In the genomic region with DNA sequence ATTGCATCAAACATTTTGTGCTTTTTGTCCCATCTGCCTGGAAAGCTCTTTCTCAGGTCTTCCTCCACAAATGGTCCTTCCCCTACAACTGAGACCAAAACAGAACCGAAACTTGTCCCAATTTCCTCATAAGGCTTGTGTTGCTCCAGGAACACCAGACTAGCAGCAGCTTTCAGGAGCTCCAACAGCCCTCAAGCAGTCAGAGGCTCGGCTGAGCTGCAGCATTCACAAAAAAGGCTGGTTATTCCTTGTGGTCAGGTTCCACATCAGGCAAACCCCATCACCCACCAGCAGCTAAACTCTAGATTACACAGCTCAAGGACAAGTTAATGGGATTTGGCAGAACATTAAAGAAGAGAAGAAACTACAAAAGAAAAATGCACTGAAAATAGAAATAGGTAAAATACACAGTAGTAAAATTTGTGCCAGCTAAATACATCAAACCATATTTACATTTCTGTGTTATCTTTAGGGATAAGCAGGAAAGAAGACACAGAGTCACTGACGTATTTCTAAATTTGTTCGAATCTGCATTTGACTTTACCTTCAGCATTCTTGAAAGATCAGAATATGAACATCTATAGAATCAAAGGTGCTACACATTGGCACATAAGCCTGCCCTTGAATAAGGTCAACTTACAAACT, we compare ENCODE assay signal across 18 cellular contexts.
A peak's percentile ranks its signal among the peaks of the same experiment; 100 is the strongest.
DNase-seq lines count a peak whose midpoint lies in the region; ATAC-seq, FAIRE-seq and TF ChIP-seq lines count a peak whose summit lies in the region.
"Had no signal": no experiment of that assay in that cellular context is flagged by ENCODE, and none has a peak within 500 bp of the region (broad histone marks: within the 10 kb centered on the region; RNA-seq: fewer than 3 reads in every experiment).

No MANE protein-coding gene starts in this region.

- no peaks in the 10 kb centered on the region for H3K36me3 ChIP-seq in astrocyte (ENCODE audit: insufficient read depth, low read length)
- no peaks in the 10 kb centered on the region for H3K36me3 ChIP-seq in HepG2 (replicated peaks in 1 of 2; ENCODE audit: control insufficient read depth in 1 of 2, insufficient read depth in 2 of 2, low read length in 2 of 2)
- H3K36me3 ChIP-seq: BE2C had no signal

- H3K9me3 Mint-ChIP-seq in astrocyte (ENCODE audit: unreplicated experiment) = no peaks in the 10 kb centered on the region
- H3K9me3 Mint-ChIP-seq: CD8-positive, alpha-beta memory T cell; HFFc6 had no signal

- no peaks in the 10 kb centered on the region for H4K20me1 ChIP-seq in astrocyte (ENCODE audit: insufficient read depth, low read length)
- no peaks in the 10 kb centered on the region for H4K20me1 ChIP-seq in HepG2 (ENCODE audit: insufficient read depth, low read length)

- no peaks in the 10 kb centered on the region for H3K27me3 Mint-ChIP-seq in astrocyte (ENCODE audit: low read depth, unreplicated experiment)

- CTCF ChIA-PET in HepG2 (lab: Yijun Ruan, JAX; ENCODE audit: low intra/inter-chr PET ratio, low total read pairs) = no interaction called here

- H3K9ac ChIP-seq in astrocyte (ENCODE audit: low read length) (no peak overlapping the region), HepG2 (ENCODE audit: insufficient read depth, low read depth, low read length) (peak overlapping the region; percentile 6; the same call in 1 of the 2 replicates)

- H3K9me3 ChIP-seq in astrocyte (ENCODE audit: insufficient read depth, low read depth, low read length) (no peaks in the 10 kb centered on the region), HepG2 (ENCODE audit: low read length) (no peaks in the 10 kb centered on the region)
- H3K9me3 ChIP-seq: BE2C had no signal

- peaks cover 38% of the 10 kb centered on the region for H3K4me1 Mint-ChIP-seq in astrocyte (ENCODE audit: low read depth, unreplicated experiment)
- H3K4me1 Mint-ChIP-seq: CD8-positive, alpha-beta memory T cell had no signal

- no peak overlapping the region for H2AFZ ChIP-seq in astrocyte (ENCODE audit: low read depth, low read length)
- H2AFZ ChIP-seq in HepG2 (ENCODE audit: low read length) = peak overlapping the region; percentile 10

- ATAC-seq in HepG2 (peak; percentile 68), sciatic nerve (peak; percentile 52), GM18870 (IDR thresholded peaks at IDR 0.05; ENCODE audit: unreplicated experiment) (no peak)
- ATAC-seq: K562, Panc1 had no signal

- TF ChIP-seq RAD21 in HepG2 (CRISPR knock-in tag; IDR thresholded peaks at IDR 0.05) = no peak

- H3K27ac ChIP-seq in astrocyte (ENCODE audit: low read depth, low read length) (no peak overlapping the region), HepG2 (ENCODE audit: extremely low read length, insufficient read depth, low read length) (peak overlapping the region; percentile 45)
- H3K27ac ChIP-seq: HL-60 had no signal

- H3K79me2 ChIP-seq in astrocyte (ENCODE audit: insufficient read depth, low read length) (no peaks in the 10 kb centered on the region), HepG2 (ENCODE audit: insufficient read depth, low read length) (no peaks in the 10 kb centered on the region)

- intact Hi-C loops in HepG2 (cut with micrococcal nuclease; ENCODE audit: unreplicated experiment) (loop anchor here (1.0 to 2.0 kb wide), 4 partner anchors 52 to 92 kb away; no protein-coding TSS in a partner anchor), sciatic nerve (cut with DNase I) (no loop called here)

- no peaks in the 10 kb centered on the region for H3K36me3 Mint-ChIP-seq in astrocyte (ENCODE audit: low read depth, unreplicated experiment)
- H3K36me3 Mint-ChIP-seq: CD8-positive, alpha-beta memory T cell had no signal

- no TSS peak for BruUV-seq in HepG2 (replicated peaks; lab: Mats Ljungman, UMichigan)

- DNase-seq in G401 (ENCODE audit: low spot score) (peak; percentile 2), astrocyte (ENCODE audit: low read depth) (no peak), HepG2 (ENCODE audit: low spot score) (peak; percentile 86), sciatic nerve (ENCODE audit: low spot score) (no peak), NCI-H2196 (lab: John Stamatoyannopoulos, UW; ENCODE audit: unreplicated experiment) (no peak), GDM1 (lab: John Stamatoyannopoulos, UW) (no peak)
- DNase-seq: BE2C; CD8-positive, alpha-beta memory T cell; HFFc6; NCI-H1048; NCI-H446 treated with DMSO at 0.1 percent for 48 hours; NCI-H774; SHP77 had no signal

- POLR2A ChIA-PET in HepG2 (lab: Yijun Ruan, JAX) = interaction anchor here (0.9 to 4.0 kb wide), 6 partner anchors 16 to 93 kb away, joined by 3 to 29 read pairs (median 10); no protein-coding TSS in a partner anchor

- TF ChIP-seq EP300 in HepG2 (IDR thresholded peaks at IDR 0.05; ENCODE audit: low read depth in 2 of 2, low read length in 2 of 2) (peak in 1 of 2 experiments; percentile 79; a peak in 2 of 4 replicates), HepG2 (CRISPR knock-in tag; IDR thresholded peaks at IDR 0.05; ENCODE audit: borderline replicate concordance) (peak; percentile 76; the same call in 1 of the 2 replicates)

- TF ChIP-seq CTCF in astrocyte (IDR thresholded peaks at IDR 0.05; ENCODE audit: insufficient read depth, low read depth, low read length) (no peak), HepG2 (CRISPR knock-in tag; IDR thresholded peaks at IDR 0.05) (no peak)

- WGBS in HepG2 (ENCODE audit: low lambda C conversion rate) = 27% methylated on average over 4 of the region's 4 CpGs

- H3K27ac Mint-ChIP-seq in astrocyte (ENCODE audit: unreplicated experiment) = peak overlapping the region; percentile 14
- H3K27ac Mint-ChIP-seq: HFFc6 had no signal

- H3K4me2 ChIP-seq in astrocyte (ENCODE audit: low read length) (no peak overlapping the region), HepG2 (ENCODE audit: low read depth, low read length) (peak overlapping the region; percentile 40)

- no peak overlapping the region for H3K4me3 ChIP-seq in astrocyte (ENCODE audit: insufficient read depth, low read depth, low read length)
- no peak overlapping the region for H3K4me3 ChIP-seq in HepG2 (replicated peaks in 1 of 3; ENCODE audit: insufficient read depth in 1 of 3, low read depth in 2 of 3, low read length in 3 of 3)
- H3K4me3 ChIP-seq: K562 had no signal

- FAIRE-seq in astrocyte (lab: Jason Lieb, UNC) = no peak
- no peak for FAIRE-seq in HepG2 (lab: Jason Lieb, UNC)
- FAIRE-seq: H1, K562 had no signal

- H3K4me1 ChIP-seq in astrocyte (ENCODE audit: insufficient read depth, low read length) (peaks cover under 1% of the 10 kb centered on the region), HepG2 (ENCODE audit: insufficient read depth, low read length) (peaks cover 44% of the 10 kb centered on the region)
- H3K4me1 ChIP-seq: BE2C had no signal

- TF ChIP-seq POLR2A in HepG2 (IDR thresholded peaks at IDR 0.05; ENCODE audit: insufficient read depth in 1 of 2, low read depth in 2 of 2, low read length in 2 of 2) = no peak

- no peak overlapping the region for H3K4me3 Mint-ChIP-seq in astrocyte (ENCODE audit: unreplicated experiment)
- H3K4me3 Mint-ChIP-seq: CD8-positive, alpha-beta memory T cell; HFFc6 had no signal

- no peaks in the 10 kb centered on the region for H3K27me3 ChIP-seq in astrocyte (ENCODE audit: insufficient read depth, low read length)
- no peaks in the 10 kb centered on the region; a peak in 1 of 5 replicates for H3K27me3 ChIP-seq in HepG2 (ENCODE audit: control insufficient read depth in 1 of 2, insufficient read depth in 2 of 2, low read length in 2 of 2)
- H3K27me3 ChIP-seq: BE2C had no signal

- in situ Hi-C loops in G401 (cut with HindIII; ENCODE audit: low sequenced_read_pairs) = no loop called here
- in situ Hi-C loops in HepG2 (cut with HindIII; ENCODE audit: extremely low pct_ligation_motif_present, low pct_unique_long_range_greater_than_20kb) = no loop called here

TF ChIP-seq in HepG2, 621 proteins besides CTCF, POLR2A, EP300 and RAD21 (continues in another document):
- peak; percentile 60; the same call in 1 of the 2 replicates for TF ChIP-seq RFXANK (CRISPR knock-in tag; IDR thresholded peaks at IDR 0.05)
- TF ChIP-seq, protein P1, sequence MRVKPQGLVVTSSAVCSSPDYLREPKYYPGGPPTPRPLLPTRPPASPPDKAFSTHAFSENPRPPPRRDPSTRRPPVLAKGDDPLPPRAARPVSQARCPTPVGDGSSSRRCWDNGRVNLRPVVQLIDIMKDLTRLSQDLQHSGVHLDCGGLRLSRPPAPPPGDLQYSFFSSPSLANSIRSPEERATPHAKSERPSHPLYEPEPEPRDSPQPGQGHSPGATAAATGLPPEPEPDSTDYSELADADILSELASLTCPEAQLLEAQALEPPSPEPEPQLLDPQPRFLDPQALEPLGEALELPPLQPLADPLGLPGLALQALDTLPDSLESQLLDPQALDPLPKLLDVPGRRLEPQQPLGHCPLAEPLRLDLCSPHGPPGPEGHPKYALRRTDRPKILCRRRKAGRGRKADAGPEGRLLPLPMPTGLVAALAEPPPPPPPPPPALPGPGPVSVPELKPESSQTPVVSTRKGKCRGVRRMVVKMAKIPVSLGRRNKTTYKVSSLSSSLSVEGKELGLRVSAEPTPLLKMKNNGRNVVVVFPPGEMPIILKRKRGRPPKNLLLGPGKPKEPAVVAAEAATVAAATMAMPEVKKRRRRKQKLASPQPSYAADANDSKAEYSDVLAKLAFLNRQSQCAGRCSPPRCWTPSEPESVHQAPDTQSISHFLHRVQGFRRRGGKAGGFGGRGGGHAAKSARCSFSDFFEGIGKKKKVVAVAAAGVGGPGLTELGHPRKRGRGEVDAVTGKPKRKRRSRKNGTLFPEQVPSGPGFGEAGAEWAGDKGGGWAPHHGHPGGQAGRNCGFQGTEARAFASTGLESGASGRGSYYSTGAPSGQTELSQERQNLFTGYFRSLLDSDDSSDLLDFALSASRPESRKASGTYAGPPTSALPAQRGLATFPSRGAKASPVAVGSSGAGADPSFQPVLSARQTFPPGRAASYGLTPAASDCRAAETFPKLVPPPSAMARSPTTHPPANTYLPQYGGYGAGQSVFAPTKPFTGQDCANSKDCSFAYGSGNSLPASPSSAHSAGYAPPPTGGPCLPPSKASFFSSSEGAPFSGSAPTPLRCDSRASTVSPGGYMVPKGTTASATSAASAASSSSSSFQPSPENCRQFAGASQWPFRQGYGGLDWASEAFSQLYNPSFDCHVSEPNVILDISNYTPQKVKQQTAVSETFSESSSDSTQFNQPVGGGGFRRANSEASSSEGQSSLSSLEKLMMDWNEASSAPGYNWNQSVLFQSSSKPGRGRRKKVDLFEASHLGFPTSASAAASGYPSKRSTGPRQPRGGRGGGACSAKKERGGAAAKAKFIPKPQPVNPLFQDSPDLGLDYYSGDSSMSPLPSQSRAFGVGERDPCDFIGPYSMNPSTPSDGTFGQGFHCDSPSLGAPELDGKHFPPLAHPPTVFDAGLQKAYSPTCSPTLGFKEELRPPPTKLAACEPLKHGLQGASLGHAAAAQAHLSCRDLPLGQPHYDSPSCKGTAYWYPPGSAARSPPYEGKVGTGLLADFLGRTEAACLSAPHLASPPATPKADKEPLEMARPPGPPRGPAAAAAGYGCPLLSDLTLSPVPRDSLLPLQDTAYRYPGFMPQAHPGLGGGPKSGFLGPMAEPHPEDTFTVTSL (CRISPR knock-in tag; IDR thresholded peaks at IDR 0.05; ENCODE audit: borderline replicate concordance) = peak; percentile 40; the same call in 1 of the 2 replicates
- no peak for TF ChIP-seq SKI (IDR thresholded peaks at IDR 0.05; ENCODE audit: partially characterized antibody)
- TF ChIP-seq ZNF879 (CRISPR knock-in tag; IDR thresholded peaks at IDR 0.05) = no peak
- no peak for TF ChIP-seq ZNF569 (CRISPR knock-in tag; IDR thresholded peaks at IDR 0.05; ENCODE audit: borderline replicate concordance)
- TF ChIP-seq ZNF12 (CRISPR knock-in tag; IDR thresholded peaks at IDR 0.05) = 0 out of 2 replicates have a peak, but pooled peaks have one; percentile 33

Comparison
In these comparisons a context has a peak if more than half of its experiments do, and no peak if none do; other contexts are left out.
1. DNase-seq: peak in G401 (single experiment) and HepG2 (single experiment); none in astrocyte (single experiment), sciatic nerve (single experiment), NCI-H2196 (single experiment) and GDM1 (single experiment).